ENCODE assay signal across 8 cellular contexts in genomic region chr15:94234300-94234699, GRCh38. TPM values are rescaled to one million over a fixed set of nuclear protein-coding genes. Genes with fewer than 3 reads are reported as not detected.
DNase-seq lines count a peak whose midpoint lies in the region; ATAC-seq, FAIRE-seq and TF ChIP-seq lines count a peak whose summit lies in the region.

No MANE protein-coding gene starts in this region.

- peak overlapping the region; percentile 74 for H3K4me3 ChIP-seq in OCI-LY1 (ENCODE audit: low read depth, low read length, poor library complexity, severe bottlenecking)

- H3K4me1 Mint-ChIP-seq in central memory CD8-positive, alpha-beta T cell, result peaks cover 82% of the 10 kb centered on the region
- H3K4me1 Mint-ChIP-seq in naive thymus-derived CD8-positive, alpha-beta T cell, result peaks cover 29 to 90% (median 51%) of the 10 kb centered on the region in 4 donors

- H3K4me2 ChIP-seq in OCI-LY1 (ENCODE audit: low read length), result peak overlapping the region; percentile 83; the same call in 1 of the 2 replicates

- peaks cover 20% of the 10 kb centered on the region for H3K36me3 Mint-ChIP-seq in central memory CD8-positive, alpha-beta T cell (ENCODE audit: insufficient read depth)
- no peaks in the 10 kb centered on the region for H3K36me3 Mint-ChIP-seq in naive thymus-derived CD8-positive, alpha-beta T cell

- H3K9ac ChIP-seq in OCI-LY1 (ENCODE audit: low read length), result no peak overlapping the region; the same call in 1 of the 2 replicates

- H3K27ac ChIP-seq in OCI-LY1 (ENCODE audit: low read depth, low read length, poor library complexity, severe bottlenecking), result peak overlapping the region; percentile 86

- H3K79me2 ChIP-seq in OCI-LY1 (ENCODE audit: insufficient read depth, low read length), result peaks cover 46% of the 10 kb centered on the region

- no peaks in the 10 kb centered on the region for H3K27me3 ChIP-seq in OCI-LY1 (ENCODE audit: insufficient read depth, low read length)

- H3K4me1 ChIP-seq in OCI-LY1 (ENCODE audit: insufficient read depth, low read length, severe bottlenecking), result peaks cover 88% of the 10 kb centered on the region

- no peaks in the 10 kb centered on the region for H4K20me1 ChIP-seq in OCI-LY1 (ENCODE audit: insufficient read depth, low read length)

- no peak for TF ChIP-seq POLR2A in GM12891 (IDR thresholded peaks at IDR 0.05; ENCODE audit: low read depth, low read length)

- DNase-seq in GM12891 (ENCODE audit: insufficient read length, low spot score), result no peak
- no peak for DNase-seq in central memory CD8-positive, alpha-beta T cell (ENCODE audit: low spot score in 2 of 2)
- peak; percentile 54 to 56 (median 55) for DNase-seq in stimulated activated CD4-positive, alpha-beta T cell treated with anti-CD3 and anti-CD28 coated beads, Interleukin-12 subunit alpha, Interleukin-12 subunit beta, amount 100 ng/mL, for 48 hours (ENCODE audit: low read depth in 2 of 3, low spot score in 1 of 3)
- no peak for DNase-seq in NCI-H2107 treated with DMSO at 0.1 percent for 48 hours (lab: John Stamatoyannopoulos, UW; ENCODE audit: unreplicated experiment)
- DNase-seq in foreskin melanocyte, result no peak
- no peak for DNase-seq in posterior vena cava (ENCODE audit: low spot score)
- DNase-seq in naive thymus-derived CD8-positive, alpha-beta T cell, result no peak

- FAIRE-seq in GM12891 (lab: Jason Lieb, UNC), result peak; percentile 52

- peak overlapping the region; percentile 16 for H3K4me3 Mint-ChIP-seq in central memory CD8-positive, alpha-beta T cell
- H3K4me3 Mint-ChIP-seq in naive thymus-derived CD8-positive, alpha-beta T cell, result peak overlapping the region in 1 of 10 donors; percentile 96

- H3F3A ChIP-seq in OCI-LY1 (ENCODE audit: insufficient read depth, low read length), result no peaks in the 10 kb centered on the region

- H3K27me3 Mint-ChIP-seq in central memory CD8-positive, alpha-beta T cell, result no peaks in the 10 kb centered on the region
- no peaks in the 10 kb centered on the region for H3K27me3 Mint-ChIP-seq in naive thymus-derived CD8-positive, alpha-beta T cell

- peak overlapping the region; percentile 30 for H3K27ac Mint-ChIP-seq in central memory CD8-positive, alpha-beta T cell (ENCODE audit: low read depth)
- H3K27ac Mint-ChIP-seq in naive thymus-derived CD8-positive, alpha-beta T cell, result peak overlapping the region in 2 of 10 donors; percentile 13 to 68

- no peak overlapping the region for H2AFZ ChIP-seq in OCI-LY1 (ENCODE audit: low read length)

- ATAC-seq in central memory CD8-positive, alpha-beta T cell (replicated peaks; ENCODE audit: extremely low read depth, poor library complexity, severe bottlenecking), result no peak
- no peak for ATAC-seq in naive thymus-derived CD8-positive, alpha-beta T cell

- H3K9me3 Mint-ChIP-seq in central memory CD8-positive, alpha-beta T cell, result no peaks in the 10 kb centered on the region
- no peaks in the 10 kb centered on the region for H3K9me3 Mint-ChIP-seq in naive thymus-derived CD8-positive, alpha-beta T cell

- no peaks in the 10 kb centered on the region for H3K36me3 ChIP-seq in OCI-LY1 (ENCODE audit: insufficient read depth, low read length)

- no peaks in the 10 kb centered on the region for H3K9me3 ChIP-seq in OCI-LY1 (ENCODE audit: low read length)

- intact Hi-C loops in posterior vena cava (cut with DNase I), result no loop called here

- no peaks in the 10 kb centered on the region for H3K9me2 ChIP-seq in OCI-LY1 (ENCODE audit: low read depth, low read length)

- TF ChIP-seq CTCF in OCI-LY1 (IDR thresholded peaks at IDR 0.05; ENCODE audit: low read length), result no peak

- POLR2A ChIA-PET in naive thymus-derived CD8-positive, alpha-beta T cell (lab: Charles Lee), result no interaction called here

TF ChIP-seq in GM12891, 5 proteins besides CTCF, POLR2A, EP300 and RAD21:
- no peak for TF ChIP-seq TAF1 (IDR thresholded peaks at IDR 0.05; ENCODE audit: low read depth, low read length)
- no peak for TF ChIP-seq POU2F2 (IDR thresholded peaks at IDR 0.05; ENCODE audit: low read depth, low read length)
- no peak for TF ChIP-seq POLR2AphosphoS5 (IDR thresholded peaks at IDR 0.05; ENCODE audit: low read depth, low read length)
- no peak for TF ChIP-seq PAX5 (IDR thresholded peaks at IDR 0.05; ENCODE audit: insufficient read depth, low read length, severe bottlenecking)
- TF ChIP-seq SPI1 (IDR thresholded peaks at IDR 0.05; ENCODE audit: low read depth, low read length), result no peak
TF ChIP-seq in GM12891: peak in this region for 0.

RNA-seq across cellular contexts. Expression of gene MCTP2, which starts 2.9 kb away (rescaled TPM):
- polyA plus RNA-seq in GM12891 (2012; ENCODE audit: low read depth, missing spikeins), result 0.32 TPM
- 1 to 10 TPM; 3.7 to 8.2 TPM for total RNA-seq in posterior vena cava
- 10 to 100 TPM; 12.2 to 14.9 TPM for total RNA-seq in naive thymus-derived CD8-positive, alpha-beta T cell
- 1 to 10 TPM; 1.8 to 5.6 (median 2.6) TPM for polyA plus RNA-seq in naive thymus-derived CD8-positive, alpha-beta T cell

Comparison
In these comparisons a context has a peak if more than half of its experiments do, and no peak if none do; other contexts are left out.
1. DNase-seq: peak in stimulated activated CD4-positive, alpha-beta T cell treated with anti-CD3 and anti-CD28 coated beads, Interleukin-12 subunit alpha, Interleukin-12 subunit beta, amount 100 ng/mL, for 48 hours (3 of 3); none in GM12891 (single experiment), central memory CD8-positive, alpha-beta T cell (0 of 2), NCI-H2107 treated with DMSO at 0.1 percent for 48 hours (single experiment), foreskin melanocyte (single experiment), posterior vena cava (single experiment) and naive thymus-derived CD8-positive, alpha-beta T cell (0 of 10).